9 cellular contexts compared by ENCODE assay signal in genomic region chr11:31815743-31816466, GRCh38. TPM values are rescaled to one million over a fixed set of nuclear protein-coding genes. Genes with fewer than 3 reads are reported as not detected.
DNase-seq lines count a peak whose midpoint lies in the region; ATAC-seq, FAIRE-seq and TF ChIP-seq lines count a peak whose summit lies in the region.
"Had no signal": no experiment of that assay in that cellular context is flagged by ENCODE, and none has a peak within 500 bp of the region (broad histone marks: within the 10 kb centered on the region; RNA-seq: fewer than 3 reads in every experiment).

No MANE protein-coding gene starts in this region.

- peak overlapping the region; percentile 43 to 84 (median 74) for H3K4me3 Mint-ChIP-seq in CD8-positive, alpha-beta memory T cell
- H3K4me3 Mint-ChIP-seq in IgD-negative memory B cell (peak overlapping the region; percentile 62 to 89 (median 74)), neural crest cell (peak overlapping the region; percentile 87)
- H3K4me3 Mint-ChIP-seq in central memory CD8-positive, alpha-beta T cell = peak overlapping the region; percentile 64

- no peaks in the 10 kb centered on the region for H3K36me3 Mint-ChIP-seq in CD8-positive, alpha-beta memory T cell
- H3K36me3 Mint-ChIP-seq in IgD-negative memory B cell (peaks cover 2% of the 10 kb centered on the region), neural crest cell (ENCODE audit: low read depth) (peaks cover 3% of the 10 kb centered on the region)
- peaks cover 9% of the 10 kb centered on the region for H3K36me3 Mint-ChIP-seq in central memory CD8-positive, alpha-beta T cell (ENCODE audit: insufficient read depth)

- TF ChIP-seq CTCF in neural crest cell (conservative IDR thresholded peaks at IDR 0.05) = no peak

- peaks cover 40 to 63% (median 48%) of the 10 kb centered on the region in 3 donors for H3K4me1 Mint-ChIP-seq in CD8-positive, alpha-beta memory T cell
- peaks cover 17 to 21% (median 20%) of the 10 kb centered on the region in 3 donors for H3K4me1 Mint-ChIP-seq in IgD-negative memory B cell
- H3K4me1 Mint-ChIP-seq in central memory CD8-positive, alpha-beta T cell = peaks cover 29% of the 10 kb centered on the region
- H3K4me1 Mint-ChIP-seq in neural crest cell = peaks cover 34% of the 10 kb centered on the region

- H3K4me1 ChIP-seq in CD8-positive, alpha-beta memory T cell (ENCODE audit: insufficient read depth, low read length) = peaks cover 34% of the 10 kb centered on the region

- H3K36me3 ChIP-seq in CD8-positive, alpha-beta memory T cell (ENCODE audit: insufficient read depth, low read length) = no peaks in the 10 kb centered on the region
- H3K36me3 ChIP-seq: Peyer's patch had no signal

- CTCF ChIA-PET in CD8-positive, alpha-beta memory T cell (lab: Charles Lee) = no interaction called here

- peak overlapping the region; percentile 15 for H3K4me3 ChIP-seq in CD8-positive, alpha-beta memory T cell (ENCODE audit: low read length)

- no peak for TF ChIP-seq POLR2A in H54 (IDR thresholded peaks at IDR 0.05; ENCODE audit: low read depth, low read length)

- H3K9me3 Mint-ChIP-seq in CD8-positive, alpha-beta memory T cell = peaks cover 0 to 8% (median 5%) of the 10 kb centered on the region in 5 donors
- H3K9me3 Mint-ChIP-seq in IgD-negative memory B cell = peaks cover 0 to 11% (median 0%) of the 10 kb centered on the region in 3 donors
- H3K9me3 Mint-ChIP-seq in central memory CD8-positive, alpha-beta T cell = no peaks in the 10 kb centered on the region
- H3K9me3 Mint-ChIP-seq in neural crest cell = no peaks in the 10 kb centered on the region

- no peak for DNase-seq in CD8-positive, alpha-beta memory T cell
- DNase-seq in central memory CD8-positive, alpha-beta T cell (ENCODE audit: low spot score in 2 of 2) = no peak
- DNase-seq in neural crest cell (ENCODE audit: low read depth, low spot score) (peak; percentile 10), NCI-H774 (lab: John Stamatoyannopoulos, UW) (no peak), H54 (ENCODE audit: insufficient read length, low spot score) (no peak)
- DNase-seq in stimulated activated naive CD4-positive, alpha-beta T cell (lab: John Stamatoyannopoulos, UW) = no peak
- DNase-seq in activated CD4-positive, CD25-positive, alpha-beta regulatory T cell treated with anti-CD3 and anti-CD28 coated beads, Interleukin-2, amount 50 U/mL, for 72 hours = no peak

- POLR2A ChIA-PET in CD8-positive, alpha-beta memory T cell (lab: Charles Lee) = no interaction called here

- FAIRE-seq in H54 (lab: Jason Lieb, UNC) = no peak

- peaks cover 69 to 70% of the 10 kb centered on the region in 2 donors for H3K27me3 Mint-ChIP-seq in CD8-positive, alpha-beta memory T cell
- H3K27me3 Mint-ChIP-seq in IgD-negative memory B cell (peaks cover 56% of the 10 kb centered on the region), neural crest cell (ENCODE audit: low read depth) (peaks cover 96% of the 10 kb centered on the region)
- peaks cover 78% of the 10 kb centered on the region for H3K27me3 Mint-ChIP-seq in central memory CD8-positive, alpha-beta T cell

- peak overlapping the region in 2 of 8 donors; percentile 43 to 71 for H3K27ac Mint-ChIP-seq in CD8-positive, alpha-beta memory T cell
- H3K27ac Mint-ChIP-seq in IgD-negative memory B cell (peak overlapping the region; percentile 76 to 97 (median 96)), neural crest cell (ENCODE audit: unreplicated experiment) (no peak overlapping the region)
- H3K27ac Mint-ChIP-seq in central memory CD8-positive, alpha-beta T cell (ENCODE audit: low read depth) = peak overlapping the region; percentile 46

- H3K9me3 ChIP-seq in CD8-positive, alpha-beta memory T cell (ENCODE audit: low read length) = no peaks in the 10 kb centered on the region

- no peak overlapping the region for H3K27ac ChIP-seq in CD8-positive, alpha-beta memory T cell (ENCODE audit: low read depth, low read length)
- H3K27ac ChIP-seq: Peyer's patch had no signal

- no peak for ATAC-seq in central memory CD8-positive, alpha-beta T cell (replicated peaks; ENCODE audit: extremely low read depth, poor library complexity, severe bottlenecking)

- H3K27me3 ChIP-seq in CD8-positive, alpha-beta memory T cell (ENCODE audit: insufficient read depth, low read length, poor library complexity, severe bottlenecking) = peaks cover 83% of the 10 kb centered on the region

RNA-seq across cellular contexts. Expression of gene PAX6, which starts 4.8 kb away (rescaled TPM):
- not detected for total RNA-seq in CD8-positive, alpha-beta memory T cell
- polyA plus RNA-seq in CD8-positive, alpha-beta memory T cell = not detected
- polyA plus RNA-seq in IgD-negative memory B cell = not detected
- total RNA-seq in neural crest cell = 83.7 and 86.7 TPM in 2 replicates

Comparison
In these comparisons a context has a peak if more than half of its experiments do, and no peak if none do; other contexts are left out.
1. RNA of gene PAX6, which starts 4.8 kb away (total RNA-seq): 83.7 to 86.7 TPM in neural crest cell; not detected in CD8-positive, alpha-beta memory T cell; every median in the first group is over 10 times any median in the second.
2. Peak in every context shown above with its lines, with median percentiles within 50 percentile points of each other: H3K4me3 Mint-ChIP-seq.